8 cellular contexts compared by ENCODE assay signal in genomic region chr11:86818466-86819282, GRCh38. TPM values are rescaled to one million over a fixed set of nuclear protein-coding genes. Genes with fewer than 3 reads are reported as not detected.
DNase-seq lines count a peak whose midpoint lies in the region; ATAC-seq and TF ChIP-seq lines count a peak whose summit lies in the region.

No MANE protein-coding gene starts in this region.

- H3F3A ChIP-seq in PC-3 (ENCODE audit: low read length, unreplicated experiment): no peaks in the 10 kb centered on the region

- in situ Hi-C loops in GM13977 (cut with MboI; ENCODE audit: low pct_unique_long_range_greater_than_20kb, low sequenced_read_pairs, unreplicated experiment): no loop called here

- H3K36me3 ChIP-seq in A673 (ENCODE audit: insufficient read depth, low read length, poor library complexity, severe bottlenecking): no peaks in the 10 kb centered on the region
- no peaks in the 10 kb centered on the region for H3K36me3 ChIP-seq in PC-3 (ENCODE audit: low read depth, low read length)

- H3K27me3 ChIP-seq in A673 (replicated peaks; ENCODE audit: insufficient read depth, low read depth, low read length, poor library complexity) (no peaks in the 10 kb centered on the region), PC-3 (ENCODE audit: low read length) (no peaks in the 10 kb centered on the region), dorsolateral prefrontal cortex (peaks cover 0 to 13% (median 0%) of the 10 kb centered on the region in 45 donors)

- H3K27ac ChIP-seq in A673 (ENCODE audit: low read depth, low read length, poor library complexity, severe bottlenecking) (no peak overlapping the region), PC-3 (ENCODE audit: low read length) (peak overlapping the region; percentile 49), dorsolateral prefrontal cortex (no peak overlapping the region)

- H4K20me1 ChIP-seq in PC-3 (ENCODE audit: low read length): no peaks in the 10 kb centered on the region

- TF ChIP-seq CTCF in A673 (conservative IDR thresholded peaks at IDR 0.05; ENCODE audit: low read depth, low read length) (peak; percentile 86), GM13977 (IDR thresholded peaks at IDR 0.05; ENCODE audit: extremely low read depth, insufficient read depth, missing control alignments) (peak; percentile 60), PC-3 (conservative IDR thresholded peaks at IDR 0.05; ENCODE audit: low read depth, low read length) (peak; percentile 75), dorsolateral prefrontal cortex (IDR thresholded peaks at IDR 0.05 in 54 of 56, conservative IDR thresholded peaks at IDR 0.05 in 2 of 56; ENCODE audit: low read depth in 1 of 56, partially characterized antibody in 56 of 56) (peak; percentile 79 to 96 (median 90))

- peak; percentile 33 for ATAC-seq in PC-3
- no peak for ATAC-seq in GM21367 (IDR thresholded peaks at IDR 0.05; ENCODE audit: unreplicated experiment)
- no peak for ATAC-seq in HG02840 (IDR thresholded peaks at IDR 0.05; ENCODE audit: low FRiP score, unreplicated experiment)

- DNase-seq in A673 (ENCODE audit: low spot score) (peak; percentile 89), GM13977 (ENCODE audit: low spot score) (peak; percentile 49), LoVo (ENCODE audit: low spot score) (peak; percentile 82), PC-3 (peak; percentile 78), dorsolateral prefrontal cortex (peak in 1 of 10 donors; percentile 7), midbrain (lab: John Stamatoyannopoulos, UW) (peak; percentile 72)

- BruUV-seq in A673 (replicated peaks; lab: Mats Ljungman, UMichigan) (no TSS peak), PC-3 (replicated peaks; lab: Mats Ljungman, UMichigan) (no TSS peak)

- H3K79me2 ChIP-seq in PC-3 (ENCODE audit: low read length): no peaks in the 10 kb centered on the region

- H3K4me3 ChIP-seq in A673 (ENCODE audit: low read depth, low read length, poor library complexity, severe bottlenecking) (no peak overlapping the region), PC-3 (ENCODE audit: low read length) (no peak overlapping the region), dorsolateral prefrontal cortex (peak overlapping the region in 2 of 59 donors; percentile 1 to 2)

- POLR2A ChIA-PET in A673 (lab: Charles Lee; ENCODE audit: low non-redundant PET): no interaction called here
- POLR2A ChIA-PET in PC-3 (lab: Charles Lee; ENCODE audit: unreplicated experiment): no interaction called here

- H3K9ac ChIP-seq in PC-3 (ENCODE audit: low read length): peak overlapping the region; percentile 52

- H3K9me3 ChIP-seq in A673 (ENCODE audit: low read depth, low read length, poor library complexity, severe bottlenecking) (no peaks in the 10 kb centered on the region), PC-3 (ENCODE audit: low read length) (no peaks in the 10 kb centered on the region)

- peak overlapping the region; percentile 44 for H3K4me2 ChIP-seq in PC-3 (ENCODE audit: low read length)

- intact Hi-C loops in A673 (cut with micrococcal nuclease; ENCODE audit: unreplicated experiment) (loop anchor here (1.0 to 5.0 kb wide), 8 partner anchors 99 to 964 kb away; partner anchors contain the start of genes CCDC83 and ME3), PC-3 (cut with micrococcal nuclease) (loop anchor here (1.0 to 5.0 kb wide), 5 partner anchors 76 to 458 kb away; no protein-coding TSS in a partner anchor), dorsolateral prefrontal cortex (cut with DNase I) (loop anchor here in 1 of 2 donors (1.0 to 5.0 kb wide), 3 partner anchors 211 to 961 kb away; partner anchors contain the start of gene CCDC83)

- CTCF ChIA-PET in A673 (lab: Charles Lee): no interaction called here
- CTCF ChIA-PET in PC-3 (lab: Charles Lee): no interaction called here

- no peaks in the 10 kb centered on the region for H3K9me2 ChIP-seq in PC-3 (replicated peaks; ENCODE audit: low read length)

- peak overlapping the region; percentile 67; the same call in 1 of the 2 replicates for H2AFZ ChIP-seq in PC-3 (ENCODE audit: low read length)

- H3K4me1 ChIP-seq in A673 (ENCODE audit: insufficient read depth, low read length, poor library complexity, severe bottlenecking) (peaks cover 26% of the 10 kb centered on the region), PC-3 (ENCODE audit: insufficient read depth, low read length) (peaks cover 42% of the 10 kb centered on the region)

RNA-seq across cellular contexts. Expression of gene PRSS23, which starts 18.3 kb away (rescaled TPM):
- 9.4 and 12.1 TPM in 2 replicates for total RNA-seq in A673 (2021)
- total RNA-seq in PC-3 (2014; rRNA removed): 39.0 and 43.2 TPM in 2 replicates
- total RNA-seq in dorsolateral prefrontal cortex: 10 to 100 TPM in 93 of 120 experiments, 1 to 10 TPM in 27; 5.7 to 31.6 (median 13.1) TPM
